8 cellular contexts compared by ENCODE assay signal in genomic region chr3:160398820-160399346, GRCh38. TPM values are rescaled to one million over a fixed set of nuclear protein-coding genes. Genes with fewer than 3 reads are reported as not detected.
A peak's percentile ranks its signal among the peaks of the same experiment; 100 is the strongest.
DNase-seq lines count a peak whose midpoint lies in the region; ATAC-seq, FAIRE-seq and TF ChIP-seq lines count a peak whose summit lies in the region.

Gene IFT80, minus strand, starts transcription at chr3:160399225. Its CDS starts 14,625 bp downstream, at chr3:160384600.

- POLR2A ChIA-PET in naive thymus-derived CD8-positive, alpha-beta T cell (lab: Charles Lee): interaction anchor here (1.6 kb wide), 1 partner anchor 9 kb away, joined by 3 read pairs; no protein-coding TSS in a partner anchor

- TF ChIP-seq POLR2A in H54 (IDR thresholded peaks at IDR 0.05; ENCODE audit: low read depth, low read length) (peak; percentile 57; the same call in 1 of the 2 replicates), Raji (IDR thresholded peaks at IDR 0.05; ENCODE audit: insufficient read depth, low read depth, low read length) (peak; percentile 53; the same call in 1 of the 2 replicates)

- ATAC-seq in DND-41 (ENCODE audit: insufficient read depth, low read depth): peak; percentile 88
- ATAC-seq in naive thymus-derived CD8-positive, alpha-beta T cell: peak; percentile 91 to 97

- H3K4me1 ChIP-seq in DND-41 (ENCODE audit: insufficient read depth, low read length) (peaks cover 46% of the 10 kb centered on the region), Loucy (ENCODE audit: insufficient read depth, low read length, poor library complexity, severe bottlenecking) (peaks cover 23% of the 10 kb centered on the region)

- H4K20me1 ChIP-seq in DND-41 (ENCODE audit: insufficient read depth, low read length): peaks cover 40% of the 10 kb centered on the region
- H4K20me1 ChIP-seq in Loucy (ENCODE audit: insufficient read depth, low read length, poor library complexity, severe bottlenecking): peaks cover 42% of the 10 kb centered on the region

- H3K4me3 ChIP-seq in DND-41 (ENCODE audit: low read depth in 1 of 2, low read length in 2 of 2) (peak within 1 kb of the TSS; percentile 67 to 98), Loucy (ENCODE audit: low read length, poor library complexity, severe bottlenecking) (peak within 1 kb of the TSS; percentile 98), fibroblast of mammary gland (ENCODE audit: control insufficient read depth, low read depth, low read length) (peak within 1 kb of the TSS; percentile 85)

- H3K36me3 Mint-ChIP-seq in naive thymus-derived CD8-positive, alpha-beta T cell: peaks cover 0 to 15% (median 10%) of the 10 kb centered on the region in 3 donors

- H3K9ac ChIP-seq in DND-41 (ENCODE audit: low read depth, low read length) (peak within 1 kb of the TSS; percentile 97), Loucy (ENCODE audit: low read depth, low read length, poor library complexity, severe bottlenecking) (peak within 1 kb of the TSS; percentile 100)

- H3K79me2 ChIP-seq in DND-41 (ENCODE audit: insufficient read depth, low read length): peaks cover 85% of the 10 kb centered on the region
- peaks cover 71% of the 10 kb centered on the region for H3K79me2 ChIP-seq in Loucy (ENCODE audit: insufficient read depth, low read length)

- H3K4me1 Mint-ChIP-seq in naive thymus-derived CD8-positive, alpha-beta T cell: peaks cover 23 to 56% (median 46%) of the 10 kb centered on the region in 4 donors

- no peaks in the 10 kb centered on the region for H3K9me3 ChIP-seq in DND-41 (ENCODE audit: insufficient read depth, low read length, severe bottlenecking)
- no peaks in the 10 kb centered on the region for H3K9me3 ChIP-seq in Loucy (ENCODE audit: insufficient read depth, low read depth, low read length)

- peaks cover 39% of the 10 kb centered on the region for H3K36me3 ChIP-seq in DND-41 (ENCODE audit: insufficient read depth, low read length)
- H3K36me3 ChIP-seq in Loucy (ENCODE audit: insufficient read depth, low read length): peaks cover 13% of the 10 kb centered on the region; the same call in 1 of the 2 replicates

- DNase-seq in DND-41: peak; percentile 95
- peak; percentile 73 for DNase-seq in H54 (ENCODE audit: insufficient read length, low spot score)
- peak; percentile 91 for DNase-seq in activated T-helper 9 cell treated with anti-CD3 and anti-CD28 coated beads, Interleukin-2, amount 50 U/mL, for 16 hours (ENCODE audit: low read depth)
- peak; percentile 95 for DNase-seq in fibroblast of mammary gland (ENCODE audit: low read depth)
- peak in 9 of 10 donors; percentile 88 to 98 (median 96) for DNase-seq in naive thymus-derived CD8-positive, alpha-beta T cell
- DNase-seq in stimulated activated naive CD4-positive, alpha-beta T cell (lab: John Stamatoyannopoulos, UW): peak in 5 of 6 experiments; percentile 90 to 97 (median 96)

- H2AFZ ChIP-seq in DND-41 (ENCODE audit: low read depth, low read length): peak within 1 kb of the TSS; percentile 89
- peak within 1 kb of the TSS; percentile 92 for H2AFZ ChIP-seq in Loucy (ENCODE audit: low read length)

- peak within 1 kb of the TSS; percentile 96 to 100 (median 99) for H3K27ac Mint-ChIP-seq in naive thymus-derived CD8-positive, alpha-beta T cell

- H3K9me3 Mint-ChIP-seq in naive thymus-derived CD8-positive, alpha-beta T cell: no peaks in the 10 kb centered on the region

- H3K9me2 ChIP-seq in Loucy (replicated peaks; ENCODE audit: low read depth, low read length): no peaks in the 10 kb centered on the region

- no peaks in the 10 kb centered on the region for H3K27me3 ChIP-seq in DND-41 (ENCODE audit: insufficient read depth, low read length, poor library complexity)
- H3K27me3 ChIP-seq in Loucy (ENCODE audit: insufficient read depth, low read length, poor library complexity, severe bottlenecking): peaks cover 14% of the 10 kb centered on the region

- H3K27me3 Mint-ChIP-seq in naive thymus-derived CD8-positive, alpha-beta T cell: peaks cover 7 to 19% (median 14%) of the 10 kb centered on the region in 5 donors

- peak within 1 kb of the TSS; percentile 94 to 99 (median 97) for H3K4me3 Mint-ChIP-seq in naive thymus-derived CD8-positive, alpha-beta T cell

- FAIRE-seq in H54 (lab: Jason Lieb, UNC): peak; percentile 99

- TF ChIP-seq CTCF in DND-41 (IDR thresholded peaks at IDR 0.05; ENCODE audit: borderline replicate concordance, extremely low read depth, low read length, poor library complexity, severe bottlenecking) (no peak), Loucy (conservative IDR thresholded peaks at IDR 0.05; ENCODE audit: low read length) (no peak), fibroblast of mammary gland (conservative IDR thresholded peaks at IDR 0.05; ENCODE audit: control insufficient read depth, insufficient read depth, low read depth, low read length) (no peak)

- H3F3A ChIP-seq in Loucy (ENCODE audit: low read depth): no peaks in the 10 kb centered on the region

- H3K27ac ChIP-seq in DND-41 (ENCODE audit: low read length): peak within 1 kb of the TSS; percentile 100

- peak within 1 kb of the TSS; percentile 76 for H3K4me2 ChIP-seq in DND-41 (ENCODE audit: insufficient read depth, low read length)
- H3K4me2 ChIP-seq in Loucy (ENCODE audit: low read depth, low read length, poor library complexity, severe bottlenecking): peak within 1 kb of the TSS; percentile 92

RNA-seq across cellular contexts. Expression of gene IFT80, which starts in this region (rescaled TPM):
- 10 to 100 TPM; 30.4 to 34.9 TPM for total RNA-seq in naive thymus-derived CD8-positive, alpha-beta T cell
- polyA plus RNA-seq in naive thymus-derived CD8-positive, alpha-beta T cell: 1 to 10 TPM; 4.8 to 8.4 (median 6.0) TPM

Comparison
In these comparisons a context has a peak if more than half of its experiments do, and no peak if none do; other contexts are left out.
1. Peak in every context shown above with its lines: DNase-seq, ATAC-seq, H3K4me3 ChIP-seq and H3K27ac ChIP-seq.